In genomic region chr17:66235377-66235994, GRCh38 we compare ENCODE assay signal across 1 cellular context.
A peak's percentile ranks its signal among the peaks of the same experiment; 100 is the strongest.
TF ChIP-seq lines count a peak whose summit lies in the region.

No MANE protein-coding gene starts in this region.

TF ChIP-seq in HepG2, 621 proteins besides CTCF, POLR2A, EP300 and RAD21 (continued from another document and continues in another):
- TF ChIP-seq ZNF503 (CRISPR knock-in tag; IDR thresholded peaks at IDR 0.05) (peak; percentile 90), ZNF414 (CRISPR knock-in tag; IDR thresholded peaks at IDR 0.05) (0 out of 2 replicates have a peak, but pooled peaks have one; percentile 26), HOXA3 (CRISPR knock-in tag; IDR thresholded peaks at IDR 0.05) (no peak), ZNF136 (CRISPR knock-in tag; IDR thresholded peaks at IDR 0.05; ENCODE audit: low read depth) (no peak), ZGPAT (CRISPR knock-in tag; IDR thresholded peaks at IDR 0.05) (peak; percentile 87), FOXP4 (CRISPR knock-in tag; IDR thresholded peaks at IDR 0.05) (peak; percentile 84), MAF1 (CRISPR knock-in tag; IDR thresholded peaks at IDR 0.05; ENCODE audit: borderline replicate concordance) (no peak), GABPA (IDR thresholded peaks at IDR 0.05; ENCODE audit: low read depth, low read length) (no peak), GABPA (CRISPR knock-in tag; IDR thresholded peaks at IDR 0.05; ENCODE audit: low read depth) (peak; percentile 37; the same call in 1 of the 2 replicates), ZNF691 (CRISPR knock-in tag; IDR thresholded peaks at IDR 0.05; ENCODE audit: borderline replicate concordance, low read depth) (no peak), RXRB (CRISPR knock-in tag; IDR thresholded peaks at IDR 0.05; ENCODE audit: borderline replicate concordance) (peak; percentile 80), SIX1 (CRISPR knock-in tag; IDR thresholded peaks at IDR 0.05; ENCODE audit: borderline replicate concordance) (peak; percentile 79; the same call in 1 of the 2 replicates), SRSF1 (optimal IDR thresholded peaks at IDR 0.05; ENCODE audit: low read depth, low read length) (no peak), ZNF263 (CRISPR knock-in tag; IDR thresholded peaks at IDR 0.05) (no peak), ATF7 (IDR thresholded peaks at IDR 0.05) (peak; percentile 38; the same call in 1 of the 2 replicates), ATF7 (CRISPR knock-in tag; IDR thresholded peaks at IDR 0.05) (no peak), ZNF792 (CRISPR knock-in tag; IDR thresholded peaks at IDR 0.05) (peak; percentile 65; the same call in 1 of the 2 replicates), ZBTB7A (CRISPR knock-in tag; IDR thresholded peaks at IDR 0.05) (no peak), E2F5 (CRISPR knock-in tag; conservative IDR thresholded peaks at IDR 0.05) (no peak), PRPF4 (IDR thresholded peaks at IDR 0.05; ENCODE audit: low read depth, low read length, poor library complexity, severe bottlenecking) (no peak), HNF4G (IDR thresholded peaks at IDR 0.05; ENCODE audit: borderline replicate concordance, low read depth, low read length) (peak; percentile 99), HNF4G (CRISPR knock-in tag; IDR thresholded peaks at IDR 0.05; ENCODE audit: borderline replicate concordance, low read depth) (no peak), ZNF766 (CRISPR knock-in tag; IDR thresholded peaks at IDR 0.05; ENCODE audit: borderline replicate concordance) (no peak), SIX4 (CRISPR knock-in tag; IDR thresholded peaks at IDR 0.05) (peak; percentile 26; the same call in 1 of the 2 replicates), SP4 (CRISPR knock-in tag; IDR thresholded peaks at IDR 0.05) (no peak), HOXA5 (CRISPR knock-in tag; IDR thresholded peaks at IDR 0.05) (0 out of 2 replicates have a peak, but pooled peaks have one; percentile 65), TCF12 (IDR thresholded peaks at IDR 0.05) (no peak), TCF12 (CRISPR knock-in tag; IDR thresholded peaks at IDR 0.05) (0 out of 2 replicates have a peak, but pooled peaks have one; percentile 40), ZNF782 (CRISPR knock-in tag; IDR thresholded peaks at IDR 0.05; ENCODE audit: borderline replicate concordance) (no peak), ETS1 (CRISPR knock-in tag; IDR thresholded peaks at IDR 0.05) (no peak), ELF3 (CRISPR knock-in tag; IDR thresholded peaks at IDR 0.05) (peak; percentile 72; the same call in 1 of the 2 replicates), ZNF180 (CRISPR knock-in tag; IDR thresholded peaks at IDR 0.05; ENCODE audit: borderline replicate concordance, low read depth) (no peak), SSRP1 (CRISPR knock-in tag; IDR thresholded peaks at IDR 0.05) (no peak), MBD4 (IDR thresholded peaks at IDR 0.05; ENCODE audit: borderline replicate concordance, low read length) (peak; percentile 81; the same call in 1 of the 2 replicates), SOX6 (IDR thresholded peaks at IDR 0.05) (no peak), SOX6 (CRISPR knock-in tag; IDR thresholded peaks at IDR 0.05) (peak; percentile 59; the same call in 1 of the 2 replicates), RARA (CRISPR knock-in tag; IDR thresholded peaks at IDR 0.05) (peak; percentile 65), SMARCE1 (IDR thresholded peaks at IDR 0.05; ENCODE audit: borderline replicate concordance) (peak; percentile 59; the same call in 1 of the 2 replicates), HOXD1 (CRISPR knock-in tag; IDR thresholded peaks at IDR 0.05) (0 out of 2 replicates have a peak, but pooled peaks have one; percentile 23), NFATC3 (CRISPR knock-in tag; IDR thresholded peaks at IDR 0.05) (no peak), ZKSCAN8 (CRISPR knock-in tag; IDR thresholded peaks at IDR 0.05; ENCODE audit: borderline replicate concordance) (peak; percentile 54; the same call in 1 of the 2 replicates), FOXA1 (IDR thresholded peaks at IDR 0.05) (peak; percentile 87), FOXA1 (CRISPR knock-in tag; IDR thresholded peaks at IDR 0.05) (peak; percentile 90), ZNF264 (CRISPR knock-in tag; IDR thresholded peaks at IDR 0.05) (peak; percentile 59; the same call in 1 of the 2 replicates), POGZ (CRISPR knock-in tag; IDR thresholded peaks at IDR 0.05) (peak; percentile 61), BCL6 (CRISPR knock-in tag; IDR thresholded peaks at IDR 0.05) (peak; percentile 88), SMAD9 (CRISPR knock-in tag; IDR thresholded peaks at IDR 0.05) (no peak), ONECUT2 (CRISPR knock-in tag; IDR thresholded peaks at IDR 0.05) (peak; percentile 66), SMARCC2 (IDR thresholded peaks at IDR 0.05) (peak; percentile 94), ZNF879 (CRISPR knock-in tag; IDR thresholded peaks at IDR 0.05) (no peak), ZSCAN9 (CRISPR knock-in tag; IDR thresholded peaks at IDR 0.05; ENCODE audit: borderline replicate concordance) (no peak), TEAD3 (CRISPR knock-in tag; optimal IDR thresholded peaks at IDR 0.05; ENCODE audit: borderline replicate concordance) (peak; percentile 27), KDM6A (CRISPR knock-in tag; IDR thresholded peaks at IDR 0.05; ENCODE audit: low read depth) (peak; percentile 94), ZBTB39 (CRISPR knock-in tag; IDR thresholded peaks at IDR 0.05) (no peak), SOX5 (CRISPR knock-in tag; IDR thresholded peaks at IDR 0.05; ENCODE audit: borderline replicate concordance) (peak; percentile 79; the same call in 1 of the 2 replicates), TRIM24 (CRISPR knock-in tag; IDR thresholded peaks at IDR 0.05) (0 out of 2 replicates have a peak, but pooled peaks have one; percentile 46), IRF2 (CRISPR knock-in tag; IDR thresholded peaks at IDR 0.05) (peak; percentile 38; the same call in 1 of the 2 replicates), ZNF850 (CRISPR knock-in tag; conservative IDR thresholded peaks at IDR 0.05) (no peak), BRF2 (CRISPR knock-in tag; IDR thresholded peaks at IDR 0.05) (no peak), CEBPG (CRISPR knock-in tag; IDR thresholded peaks at IDR 0.05) (peak; percentile 95), ATF2 (CRISPR knock-in tag; IDR thresholded peaks at IDR 0.05) (peak; percentile 88)
